In genomic region chr5:55636711-55637110, GRCh38 we compare ENCODE assay signal across 9 cellular contexts.
DNase-seq lines count a peak whose midpoint lies in the region; ATAC-seq, FAIRE-seq and TF ChIP-seq lines count a peak whose summit lies in the region.
"Had no signal": no experiment of that assay in that cellular context is flagged by ENCODE, and none has a peak within 500 bp of the region (broad histone marks: within the 10 kb centered on the region; RNA-seq: fewer than 3 reads in every experiment).

No MANE protein-coding gene starts in this region.

- H3K79me2 ChIP-seq in astrocyte (ENCODE audit: insufficient read depth, low read length), result no peaks in the 10 kb centered on the region

- POLR2A ChIA-PET in GM10248 (lab: Yijun Ruan, JAX), result no interaction called here
- POLR2A ChIA-PET in naive thymus-derived CD4-positive, alpha-beta T cell (lab: Charles Lee), result interaction anchor here (1.0 kb wide), 1 partner anchor 13 kb away, joined by 3 read pairs; no protein-coding TSS in a partner anchor

- CTCF ChIA-PET in GM10248 (lab: Yijun Ruan, JAX), result interaction anchor here (1.2 to 1.3 kb wide), 3 partner anchors 10 to 18 kb away, joined by 3 to 7 read pairs (median 4); no protein-coding TSS in a partner anchor
- CTCF ChIA-PET in naive thymus-derived CD4-positive, alpha-beta T cell (lab: Charles Lee), result no interaction called here

- H3K4me1 Mint-ChIP-seq in astrocyte (ENCODE audit: low read depth, unreplicated experiment), result peaks cover 29% of the 10 kb centered on the region
- H3K4me1 Mint-ChIP-seq in stimulated activated effector memory CD8-positive, alpha-beta T cell treated with anti-CD3 and anti-CD28 coated beads, Interleukin-12 subunit alpha, Interleukin-12 subunit beta, amount 100 ng/mL, for 72 hours, result no peaks in the 10 kb centered on the region
- H3K4me1 Mint-ChIP-seq in naive thymus-derived CD4-positive, alpha-beta T cell, result peaks cover 0 to 18% (median 12%) of the 10 kb centered on the region in 7 donors
- peaks cover 11% of the 10 kb centered on the region for H3K4me1 Mint-ChIP-seq in activated naive CD8-positive, alpha-beta T cell treated with anti-CD3 and anti-CD28 coated beads, Interleukin-2, amount 50 U/mL, for 24 hours

- H3K4me1 ChIP-seq in astrocyte (ENCODE audit: insufficient read depth, low read length) (peaks cover 13% of the 10 kb centered on the region), kidney (ENCODE audit: control insufficient read depth in 1 of 2, insufficient read depth in 1 of 2, low read depth in 1 of 2, low read length in 2 of 2) (peaks cover 0 to 2% of the 10 kb centered on the region in 2 donors)
- no peaks in the 10 kb centered on the region for H3K4me1 ChIP-seq in naive thymus-derived CD4-positive, alpha-beta T cell (ENCODE audit: control insufficient read depth in 2 of 2, insufficient read depth in 2 of 2, low read length in 2 of 2)

- H3K36me3 ChIP-seq in astrocyte (ENCODE audit: insufficient read depth, low read length) (no peaks in the 10 kb centered on the region), kidney (ENCODE audit: control insufficient read depth in 1 of 2, insufficient read depth in 2 of 2, low read length in 2 of 2) (peaks cover 2 to 4% of the 10 kb centered on the region in 2 donors)
- peaks cover 0 to 5% (median 0%) of the 10 kb centered on the region in 3 experiments for H3K36me3 ChIP-seq in naive thymus-derived CD4-positive, alpha-beta T cell (ENCODE audit: control insufficient read depth in 2 of 3, insufficient read depth in 3 of 3, low read length in 3 of 3)

- no peaks in the 10 kb centered on the region for H3K27me3 ChIP-seq in astrocyte (ENCODE audit: insufficient read depth, low read length)
- no peaks in the 10 kb centered on the region for H3K27me3 ChIP-seq in naive thymus-derived CD4-positive, alpha-beta T cell (ENCODE audit: control insufficient read depth in 2 of 2, insufficient read depth in 2 of 2, low read length in 2 of 2)

- DNase-seq in HT-29 (ENCODE audit: low spot score) (peak; percentile 28), astrocyte (ENCODE audit: low read depth) (no peak), kidney (peak; percentile 88), GM10248 (ENCODE audit: extremely low spot score) (no peak), KBM-7 (no peak)
- DNase-seq in stimulated activated effector memory CD8-positive, alpha-beta T cell treated with anti-CD3 and anti-CD28 coated beads, Interleukin-12 subunit alpha, Interleukin-12 subunit beta, amount 100 ng/mL, for 72 hours (ENCODE audit: low spot score in 2 of 2), result no peak
- DNase-seq in naive thymus-derived CD4-positive, alpha-beta T cell, result no peak
- no peak for DNase-seq in activated naive CD8-positive, alpha-beta T cell treated with anti-CD3 and anti-CD28 coated beads, Interleukin-2, amount 50 U/mL, for 24 hours
- DNase-seq: activated naive CD4-positive, alpha-beta T cell treated with Interleukin-2 at 50 U/mL for 16 hours had no signal

- H3K9me3 ChIP-seq in astrocyte (ENCODE audit: insufficient read depth, low read depth, low read length), result no peaks in the 10 kb centered on the region
- no peaks in the 10 kb centered on the region for H3K9me3 ChIP-seq in kidney (ENCODE audit: control insufficient read depth in 1 of 2, low read length in 2 of 2)
- H3K9me3 ChIP-seq in naive thymus-derived CD4-positive, alpha-beta T cell (ENCODE audit: control insufficient read depth in 2 of 3, low read length in 3 of 3), result no peaks in the 10 kb centered on the region

- FAIRE-seq in astrocyte (lab: Jason Lieb, UNC), result no peak
- FAIRE-seq in kidney (lab: Jason Lieb, UNC), result no peak

- no peaks in the 10 kb centered on the region for H3K9me3 Mint-ChIP-seq in astrocyte (ENCODE audit: unreplicated experiment)
- H3K9me3 Mint-ChIP-seq in stimulated activated effector memory CD8-positive, alpha-beta T cell treated with anti-CD3 and anti-CD28 coated beads, Interleukin-12 subunit alpha, Interleukin-12 subunit beta, amount 100 ng/mL, for 72 hours, result no peaks in the 10 kb centered on the region
- no peaks in the 10 kb centered on the region for H3K9me3 Mint-ChIP-seq in naive thymus-derived CD4-positive, alpha-beta T cell
- H3K9me3 Mint-ChIP-seq in activated naive CD8-positive, alpha-beta T cell treated with anti-CD3 and anti-CD28 coated beads, Interleukin-2, amount 50 U/mL, for 24 hours, result no peaks in the 10 kb centered on the region

- peaks cover 4% of the 10 kb centered on the region for H3K36me3 Mint-ChIP-seq in astrocyte (ENCODE audit: low read depth, unreplicated experiment)
- H3K36me3 Mint-ChIP-seq in stimulated activated effector memory CD8-positive, alpha-beta T cell treated with anti-CD3 and anti-CD28 coated beads, Interleukin-12 subunit alpha, Interleukin-12 subunit beta, amount 100 ng/mL, for 72 hours, result peaks cover 15% of the 10 kb centered on the region
- H3K36me3 Mint-ChIP-seq in naive thymus-derived CD4-positive, alpha-beta T cell, result peaks cover 10 to 45% (median 17%) of the 10 kb centered on the region in 5 donors
- peaks cover 17% of the 10 kb centered on the region for H3K36me3 Mint-ChIP-seq in activated naive CD8-positive, alpha-beta T cell treated with anti-CD3 and anti-CD28 coated beads, Interleukin-2, amount 50 U/mL, for 24 hours (ENCODE audit: low read depth)

- TF ChIP-seq CTCF in astrocyte (IDR thresholded peaks at IDR 0.05; ENCODE audit: insufficient read depth, low read depth, low read length), result no peak
- TF ChIP-seq CTCF in kidney (IDR thresholded peaks at IDR 0.05; ENCODE audit: borderline replicate concordance, extremely low read depth, insufficient read depth), result no peak
- TF ChIP-seq CTCF in GM10248 (IDR thresholded peaks at IDR 0.05; ENCODE audit: control extremely low read depth, extremely low read depth, low read depth, missing control alignments), result no peak

- H2AFZ ChIP-seq in astrocyte (ENCODE audit: low read depth, low read length), result no peak overlapping the region

- in situ Hi-C loops in KBM-7 (cut with MboI; ENCODE audit: low pct_unique_long_range_greater_than_20kb, low sequenced_read_pairs), result no loop called here

- intact Hi-C loops in kidney (cut with DNase I), result no loop called here
- intact Hi-C loops in naive thymus-derived CD4-positive, alpha-beta T cell (cut with micrococcal nuclease), result no loop called here

- peak overlapping the region; percentile 93 for H3K27ac Mint-ChIP-seq in astrocyte (ENCODE audit: unreplicated experiment)
- no peak overlapping the region for H3K27ac Mint-ChIP-seq in stimulated activated effector memory CD8-positive, alpha-beta T cell treated with anti-CD3 and anti-CD28 coated beads, Interleukin-12 subunit alpha, Interleukin-12 subunit beta, amount 100 ng/mL, for 72 hours
- peak overlapping the region in 2 of 9 donors; percentile 4 to 77 for H3K27ac Mint-ChIP-seq in naive thymus-derived CD4-positive, alpha-beta T cell
- no peak overlapping the region for H3K27ac Mint-ChIP-seq in activated naive CD8-positive, alpha-beta T cell treated with anti-CD3 and anti-CD28 coated beads, Interleukin-2, amount 50 U/mL, for 24 hours

- H3K27me3 Mint-ChIP-seq in astrocyte (ENCODE audit: low read depth, unreplicated experiment), result no peaks in the 10 kb centered on the region
- H3K27me3 Mint-ChIP-seq in naive thymus-derived CD4-positive, alpha-beta T cell, result no peaks in the 10 kb centered on the region
- H3K27me3 Mint-ChIP-seq in activated naive CD8-positive, alpha-beta T cell treated with anti-CD3 and anti-CD28 coated beads, Interleukin-2, amount 50 U/mL, for 24 hours, result no peaks in the 10 kb centered on the region

- H3K4me3 ChIP-seq in astrocyte (ENCODE audit: insufficient read depth, low read depth, low read length), result no peak overlapping the region
- no peak overlapping the region for H3K4me3 ChIP-seq in kidney (ENCODE audit: low read length in 2 of 2)
- no peak overlapping the region for H3K4me3 ChIP-seq in naive thymus-derived CD4-positive, alpha-beta T cell (ENCODE audit: low read length)

- H3K27ac ChIP-seq in astrocyte (ENCODE audit: low read depth, low read length) (no peak overlapping the region), kidney (ENCODE audit: low read depth in 2 of 2, low read length in 2 of 2) (peak overlapping the region; percentile 9 to 26)
- H3K27ac ChIP-seq in naive thymus-derived CD4-positive, alpha-beta T cell (ENCODE audit: low read depth, low read length), result no peak overlapping the region

- no peaks in the 10 kb centered on the region for H4K20me1 ChIP-seq in astrocyte (ENCODE audit: insufficient read depth, low read length)

- ATAC-seq in stimulated activated effector memory CD8-positive, alpha-beta T cell treated with anti-CD3 and anti-CD28 coated beads, Interleukin-12 subunit alpha, Interleukin-12 subunit beta, amount 100 ng/mL, for 72 hours, result peak; percentile 21
- ATAC-seq in naive thymus-derived CD4-positive, alpha-beta T cell, result no peak
- ATAC-seq in activated naive CD8-positive, alpha-beta T cell treated with anti-CD3 and anti-CD28 coated beads, Interleukin-2, amount 50 U/mL, for 24 hours, result no peak

- no peak overlapping the region for H3K4me3 Mint-ChIP-seq in astrocyte (ENCODE audit: unreplicated experiment)
- H3K4me3 Mint-ChIP-seq in stimulated activated effector memory CD8-positive, alpha-beta T cell treated with anti-CD3 and anti-CD28 coated beads, Interleukin-12 subunit alpha, Interleukin-12 subunit beta, amount 100 ng/mL, for 72 hours, result no peak overlapping the region
- no peak overlapping the region for H3K4me3 Mint-ChIP-seq in naive thymus-derived CD4-positive, alpha-beta T cell
- no peak overlapping the region for H3K4me3 Mint-ChIP-seq in activated naive CD8-positive, alpha-beta T cell treated with anti-CD3 and anti-CD28 coated beads, Interleukin-2, amount 50 U/mL, for 24 hours

- no peak overlapping the region for H3K4me2 ChIP-seq in astrocyte (ENCODE audit: low read length)

- H3K9ac ChIP-seq in astrocyte (ENCODE audit: low read length) (no peak overlapping the region), kidney (ENCODE audit: low read length in 2 of 2) (no peak overlapping the region)

Comparison
In these comparisons a context has a peak if more than half of its experiments do, and no peak if none do; other contexts are left out.
1. DNase-seq: peak in HT-29 (single experiment) and kidney (single experiment); none in astrocyte (single experiment), stimulated activated effector memory CD8-positive, alpha-beta T cell treated with anti-CD3 and anti-CD28 coated beads, Interleukin-12 subunit alpha, Interleukin-12 subunit beta, amount 100 ng/mL, for 72 hours (0 of 2), GM10248 (single experiment), naive thymus-derived CD4-positive, alpha-beta T cell (0 of 9), activated naive CD8-positive, alpha-beta T cell treated with anti-CD3 and anti-CD28 coated beads, Interleukin-2, amount 50 U/mL, for 24 hours (single experiment) and KBM-7 (single experiment).
2. H3K27ac ChIP-seq: peak in kidney (2 of 2); none in astrocyte (single experiment) and naive thymus-derived CD4-positive, alpha-beta T cell (single experiment).